Comparison of ENCODE assay signal across 18 cellular contexts in genomic region chr6:157119502-157120027, GRCh38.
"Had no signal": no experiment of that assay in that cellular context is flagged by ENCODE, and none has a peak within 500 bp of the region (broad histone marks: within the 10 kb centered on the region; RNA-seq: fewer than 3 reads in every experiment).

No MANE protein-coding gene starts in this region.

- DNase-seq: activated CD4-positive, alpha-beta T cell treated with anti-CD3 and anti-CD28 coated beads for 36 hours; activated CD4-positive, alpha-beta T cell treated with anti-CD3 and anti-CD28 coated beads, Interleukin-2, amount 50 U/mL, for 48 hours; activated naive CD4-positive, alpha-beta T cell treated with Interleukin-2 at 50 U/mL for 16 hours; aorta; cerebellar nuclear complex; cortex of kidney; heart left ventricle; left ventricle myocardium inferior; mucosa of descending colon; naive thymus-derived CD4-positive, alpha-beta T cell; pancreas; stimulated activated CD4-positive, alpha-beta T cell treated with anti-CD3 and anti-CD28 coated beads, Interleukin-4, amount 100 ng/mL, for 24 hours; stimulated activated naive CD4-positive, alpha-beta T cell; T-helper 2 cell; WERI-Rb-1 had no signal

- H3K4me1 ChIP-seq: pancreas had no signal

- H3K27ac ChIP-seq: gastroesophageal sphincter, left ventricle myocardium inferior, neutrophil, pancreas, WERI-Rb-1 had no signal

- H3K9me3 Mint-ChIP-seq: naive thymus-derived CD4-positive, alpha-beta T cell had no signal

- H3K27ac Mint-ChIP-seq: activated CD4-positive, alpha-beta T cell treated with anti-CD3 and anti-CD28 coated beads for 36 hours had no signal

- H3K27me3 ChIP-seq: gastroesophageal sphincter, heart left ventricle, neutrophil, pancreas had no signal

- H3K4me3 Mint-ChIP-seq: activated CD4-positive, alpha-beta T cell treated with anti-CD3 and anti-CD28 coated beads for 36 hours; naive thymus-derived CD4-positive, alpha-beta T cell had no signal

- H3K36me3 ChIP-seq: left ventricle myocardium inferior, neutrophil, pancreas had no signal

- H3K4me3 ChIP-seq: gastroesophageal sphincter, heart left ventricle, left ventricle myocardium inferior, mucosa of descending colon, pancreas had no signal

- ATAC-seq: activated CD4-positive, alpha-beta T cell treated with anti-CD3 and anti-CD28 coated beads for 36 hours; gastroesophageal sphincter; mucosa of descending colon; naive thymus-derived CD4-positive, alpha-beta T cell; pancreas; sciatic nerve had no signal

- H3K27me3 Mint-ChIP-seq: activated CD4-positive, alpha-beta T cell treated with anti-CD3 and anti-CD28 coated beads for 36 hours; naive thymus-derived CD4-positive, alpha-beta T cell had no signal

- H3K9me3 ChIP-seq: gastroesophageal sphincter, heart left ventricle, left ventricle myocardium inferior, mucosa of descending colon, neutrophil, pancreas had no signal

- FAIRE-seq: pancreas had no signal
